ENCODE assay signal across 8 cellular contexts in genomic region chr15:85624241-85624855, GRCh38.
DNase-seq lines count a peak whose midpoint lies in the region; ATAC-seq, FAIRE-seq and TF ChIP-seq lines count a peak whose summit lies in the region.

No MANE protein-coding gene starts in this region.

- no peak for TF ChIP-seq CTCF in gastroesophageal sphincter (IDR thresholded peaks at IDR 0.05)

- H3K9ac ChIP-seq in skeletal muscle tissue (ENCODE audit: low read depth in 1 of 3, low read length in 3 of 3) = peak overlapping the region in 1 of 3 donors; percentile 11

- H3K4me1 Mint-ChIP-seq in T-helper 17 cell = peaks cover 59% of the 10 kb centered on the region

- peaks cover 8% of the 10 kb centered on the region for H3K36me3 Mint-ChIP-seq in T-helper 17 cell (ENCODE audit: low read depth)

- H3K27me3 ChIP-seq in gastroesophageal sphincter (no peaks in the 10 kb centered on the region), skeletal muscle tissue (ENCODE audit: control insufficient read depth in 3 of 3, insufficient read depth in 3 of 3, low read length in 3 of 3) (no peaks in the 10 kb centered on the region)

- peak overlapping the region in 1 of 2 donors; percentile 53 for H3K4me3 ChIP-seq in gastroesophageal sphincter
- H3K4me3 ChIP-seq in skeletal muscle tissue (ENCODE audit: low read length in 3 of 3) = peak overlapping the region in 1 of 3 donors; percentile 83

- H3K27ac Mint-ChIP-seq in T-helper 17 cell = no peak overlapping the region

- H3K4me1 ChIP-seq in gastroesophageal sphincter (peaks cover 26 to 77% (median 26%) of the 10 kb centered on the region in 3 donors), skeletal muscle tissue (ENCODE audit: control insufficient read depth in 3 of 3, insufficient read depth in 3 of 3, low read length in 3 of 3) (peaks cover 56 to 73% (median 69%) of the 10 kb centered on the region in 3 donors)

- DNase-seq in GM12891 (ENCODE audit: insufficient read length, low spot score) (no peak), T-helper 17 cell (no peak), NCI-H2107 (lab: John Stamatoyannopoulos, UW) (no peak), EL (no peak)

- H3K9me3 ChIP-seq in T-helper 17 cell (ENCODE audit: control insufficient read depth, low read length, poor library complexity, severe bottlenecking) (no peaks in the 10 kb centered on the region), gastroesophageal sphincter (no peaks in the 10 kb centered on the region), skeletal muscle tissue (ENCODE audit: control insufficient read depth in 3 of 3, low read length in 3 of 3) (no peaks in the 10 kb centered on the region)

- 16 to 17% methylated on average over 7 of the region's 7 CpGs for WGBS in gastroesophageal sphincter (ENCODE audit: low coverage in 1 of 2), 2 donors

- ATAC-seq in T-helper 17 cell (no peak), gastroesophageal sphincter (peak; percentile 19), GM21526 (IDR thresholded peaks at IDR 0.05; ENCODE audit: low FRiP score, unreplicated experiment) (no peak), HG03521 (IDR thresholded peaks at IDR 0.05; ENCODE audit: unreplicated experiment) (no peak)

- peak overlapping the region; percentile 82 for H3K4me3 Mint-ChIP-seq in T-helper 17 cell

- no peak for TF ChIP-seq EP300 in gastroesophageal sphincter (IDR thresholded peaks at IDR 0.05)

- H3K27ac ChIP-seq in gastroesophageal sphincter (peak overlapping the region; percentile 67 to 88 (median 80)), skeletal muscle tissue (ENCODE audit: low read depth, low read length) (peak overlapping the region; percentile 93)

- no peaks in the 10 kb centered on the region for H3K36me3 ChIP-seq in gastroesophageal sphincter
- H3K36me3 ChIP-seq in skeletal muscle tissue (ENCODE audit: control insufficient read depth in 3 of 3, insufficient read depth in 3 of 3, low read length in 3 of 3) = peaks cover 0 to 7% (median 0%) of the 10 kb centered on the region in 3 donors

- FAIRE-seq in GM12891 (lab: Jason Lieb, UNC) = peak; percentile 61

- H3K27me3 Mint-ChIP-seq in T-helper 17 cell = no peaks in the 10 kb centered on the region

- TF ChIP-seq POLR2A in GM12891 (IDR thresholded peaks at IDR 0.05; ENCODE audit: low read depth, low read length) = no peak
- no peak for TF ChIP-seq POLR2A in gastroesophageal sphincter (IDR thresholded peaks at IDR 0.05)

TF ChIP-seq in GM12891, 5 proteins besides CTCF, POLR2A, EP300 and RAD21:
- no peak for TF ChIP-seq POLR2AphosphoS5 (IDR thresholded peaks at IDR 0.05; ENCODE audit: low read depth, low read length)
- TF ChIP-seq TAF1 (IDR thresholded peaks at IDR 0.05; ENCODE audit: low read depth, low read length) = no peak
- no peak for TF ChIP-seq PAX5 (IDR thresholded peaks at IDR 0.05; ENCODE audit: insufficient read depth, low read length, severe bottlenecking)
- TF ChIP-seq POU2F2 (IDR thresholded peaks at IDR 0.05; ENCODE audit: low read depth, low read length) = no peak
- TF ChIP-seq SPI1 (IDR thresholded peaks at IDR 0.05; ENCODE audit: low read depth, low read length) = no peak
